Comparison of ENCODE assay signal across 1 cellular context in the genomic region with DNA sequence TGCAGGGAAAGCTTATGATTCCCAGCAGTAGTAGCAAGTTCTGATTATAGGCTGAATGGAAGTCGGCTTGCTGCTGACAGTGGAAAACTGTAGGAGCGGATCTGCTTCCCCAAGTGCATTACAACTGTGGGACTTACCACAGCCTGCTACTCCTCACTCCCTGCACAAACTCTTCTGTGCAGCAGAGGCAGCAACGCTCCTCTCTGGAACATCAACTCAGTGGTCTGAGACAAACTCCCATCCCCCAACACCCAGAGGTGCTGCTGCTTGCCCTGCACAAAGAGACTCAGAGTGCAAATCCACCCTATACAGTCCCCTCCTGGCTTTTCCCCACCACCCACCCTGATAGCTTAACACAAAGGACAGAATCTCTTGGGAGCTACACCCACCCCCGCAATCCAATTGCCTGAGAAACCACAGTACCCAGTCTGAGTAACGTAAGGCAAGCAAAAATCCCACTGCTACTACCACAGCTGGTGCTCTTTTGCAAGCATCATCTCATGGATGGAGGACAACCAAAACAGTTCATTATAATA.
TF ChIP-seq lines count a peak whose summit lies in the region.

No MANE protein-coding gene starts in this region.

TF ChIP-seq in WTC11, 78 proteins besides CTCF, POLR2A, EP300 and RAD21 (continued from another document):
- TF ChIP-seq, protein P1, sequence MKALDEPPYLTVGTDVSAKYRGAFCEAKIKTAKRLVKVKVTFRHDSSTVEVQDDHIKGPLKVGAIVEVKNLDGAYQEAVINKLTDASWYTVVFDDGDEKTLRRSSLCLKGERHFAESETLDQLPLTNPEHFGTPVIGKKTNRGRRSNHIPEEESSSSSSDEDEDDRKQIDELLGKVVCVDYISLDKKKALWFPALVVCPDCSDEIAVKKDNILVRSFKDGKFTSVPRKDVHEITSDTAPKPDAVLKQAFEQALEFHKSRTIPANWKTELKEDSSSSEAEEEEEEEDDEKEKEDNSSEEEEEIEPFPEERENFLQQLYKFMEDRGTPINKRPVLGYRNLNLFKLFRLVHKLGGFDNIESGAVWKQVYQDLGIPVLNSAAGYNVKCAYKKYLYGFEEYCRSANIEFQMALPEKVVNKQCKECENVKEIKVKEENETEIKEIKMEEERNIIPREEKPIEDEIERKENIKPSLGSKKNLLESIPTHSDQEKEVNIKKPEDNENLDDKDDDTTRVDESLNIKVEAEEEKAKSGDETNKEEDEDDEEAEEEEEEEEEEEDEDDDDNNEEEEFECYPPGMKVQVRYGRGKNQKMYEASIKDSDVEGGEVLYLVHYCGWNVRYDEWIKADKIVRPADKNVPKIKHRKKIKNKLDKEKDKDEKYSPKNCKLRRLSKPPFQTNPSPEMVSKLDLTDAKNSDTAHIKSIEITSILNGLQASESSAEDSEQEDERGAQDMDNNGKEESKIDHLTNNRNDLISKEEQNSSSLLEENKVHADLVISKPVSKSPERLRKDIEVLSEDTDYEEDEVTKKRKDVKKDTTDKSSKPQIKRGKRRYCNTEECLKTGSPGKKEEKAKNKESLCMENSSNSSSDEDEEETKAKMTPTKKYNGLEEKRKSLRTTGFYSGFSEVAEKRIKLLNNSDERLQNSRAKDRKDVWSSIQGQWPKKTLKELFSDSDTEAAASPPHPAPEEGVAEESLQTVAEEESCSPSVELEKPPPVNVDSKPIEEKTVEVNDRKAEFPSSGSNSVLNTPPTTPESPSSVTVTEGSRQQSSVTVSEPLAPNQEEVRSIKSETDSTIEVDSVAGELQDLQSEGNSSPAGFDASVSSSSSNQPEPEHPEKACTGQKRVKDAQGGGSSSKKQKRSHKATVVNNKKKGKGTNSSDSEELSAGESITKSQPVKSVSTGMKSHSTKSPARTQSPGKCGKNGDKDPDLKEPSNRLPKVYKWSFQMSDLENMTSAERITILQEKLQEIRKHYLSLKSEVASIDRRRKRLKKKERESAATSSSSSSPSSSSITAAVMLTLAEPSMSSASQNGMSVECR (CRISPR knock-in tag; IDR thresholded peaks at IDR 0.05; ENCODE audit: borderline replicate concordance) = no peak
- TF ChIP-seq TEAD4 (CRISPR knock-in tag; IDR thresholded peaks at IDR 0.05) (no peak), ZNF138 (CRISPR knock-in tag; conservative IDR thresholded peaks at IDR 0.05) (no peak), ZNF263 (CRISPR knock-in tag; IDR thresholded peaks at IDR 0.05; ENCODE audit: low read depth) (no peak), RELA (CRISPR knock-in tag; IDR thresholded peaks at IDR 0.05; ENCODE audit: borderline replicate concordance) (no peak)
- TF ChIP-seq, protein P2, sequence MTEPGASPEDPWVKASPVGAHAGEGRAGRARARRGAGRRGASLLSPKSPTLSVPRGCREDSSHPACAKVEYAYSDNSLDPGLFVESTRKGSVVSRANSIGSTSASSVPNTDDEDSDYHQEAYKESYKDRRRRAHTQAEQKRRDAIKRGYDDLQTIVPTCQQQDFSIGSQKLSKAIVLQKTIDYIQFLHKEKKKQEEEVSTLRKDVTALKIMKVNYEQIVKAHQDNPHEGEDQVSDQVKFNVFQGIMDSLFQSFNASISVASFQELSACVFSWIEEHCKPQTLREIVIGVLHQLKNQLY (CRISPR knock-in tag; IDR thresholded peaks at IDR 0.05) = no peak
- TF ChIP-seq, protein P3, sequence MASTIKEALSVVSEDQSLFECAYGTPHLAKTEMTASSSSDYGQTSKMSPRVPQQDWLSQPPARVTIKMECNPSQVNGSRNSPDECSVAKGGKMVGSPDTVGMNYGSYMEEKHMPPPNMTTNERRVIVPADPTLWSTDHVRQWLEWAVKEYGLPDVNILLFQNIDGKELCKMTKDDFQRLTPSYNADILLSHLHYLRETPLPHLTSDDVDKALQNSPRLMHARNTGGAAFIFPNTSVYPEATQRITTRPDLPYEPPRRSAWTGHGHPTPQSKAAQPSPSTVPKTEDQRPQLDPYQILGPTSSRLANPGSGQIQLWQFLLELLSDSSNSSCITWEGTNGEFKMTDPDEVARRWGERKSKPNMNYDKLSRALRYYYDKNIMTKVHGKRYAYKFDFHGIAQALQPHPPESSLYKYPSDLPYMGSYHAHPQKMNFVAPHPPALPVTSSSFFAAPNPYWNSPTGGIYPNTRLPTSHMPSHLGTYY (CRISPR knock-in tag; IDR thresholded peaks at IDR 0.05) = no peak
